Comparison of ENCODE assay signal across 9 cellular contexts in the genomic region with DNA sequence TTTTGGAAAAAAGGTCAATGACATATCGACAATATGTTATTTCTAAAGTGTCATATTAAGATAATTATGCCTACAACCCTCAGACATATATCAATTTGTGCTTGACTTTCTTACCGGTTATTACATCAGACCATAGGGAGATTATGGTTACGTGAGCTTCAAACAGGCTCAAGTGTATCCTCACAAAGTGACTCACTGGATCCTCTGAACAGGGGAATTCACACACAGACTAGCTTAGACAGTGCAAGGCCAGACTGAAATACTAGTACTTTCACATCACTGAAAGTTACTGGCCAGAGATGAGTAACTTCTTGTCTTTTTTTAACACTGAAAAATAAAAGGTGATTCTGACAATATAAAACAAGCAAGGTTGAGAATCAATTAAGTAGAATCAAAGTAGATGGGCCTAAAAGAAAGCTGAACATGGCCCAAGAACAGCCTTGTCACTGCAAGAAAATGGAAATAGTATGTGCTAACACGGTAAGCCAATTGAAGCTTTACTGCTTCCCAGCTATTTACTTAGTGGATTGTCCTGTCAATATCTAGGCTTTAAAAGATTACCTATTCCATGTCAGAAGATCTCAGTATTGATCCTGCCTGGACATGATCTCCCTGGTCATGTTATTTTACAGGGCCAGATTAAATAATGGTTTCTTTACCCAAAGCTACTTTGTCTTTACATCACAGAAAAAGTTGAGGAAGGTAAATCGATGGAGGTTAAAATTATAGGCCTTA.
DNase-seq lines count a peak whose midpoint lies in the region; ATAC-seq and TF ChIP-seq lines count a peak whose summit lies in the region.
"Had no signal": no experiment of that assay in that cellular context is flagged by ENCODE, and none has a peak within 500 bp of the region (broad histone marks: within the 10 kb centered on the region; RNA-seq: fewer than 3 reads in every experiment).

No MANE protein-coding gene starts in this region.

- H3K27me3 Mint-ChIP-seq in T-helper 2 cell treated with Interferon-gamma antibody and Interleukin-4, amounts not matched to agents 5 μg/mL and 100 μg/mL, for 36 hours (ENCODE audit: low read depth), result no peaks in the 10 kb centered on the region
- H3K27me3 Mint-ChIP-seq in activated naive CD4-positive, alpha-beta T cell treated with anti-CD3 and anti-CD28 coated beads for 36 hours (ENCODE audit: low read depth), result no peaks in the 10 kb centered on the region

- intact Hi-C loops in left lung (cut with DNase I), result no loop called here
- intact Hi-C loops in activated naive CD4-positive, alpha-beta T cell treated with anti-CD3 and anti-CD28 coated beads for 36 hours (cut with micrococcal nuclease), result no loop called here

- H3K27me3 ChIP-seq in SJSA1 (replicated peaks), result no peaks in the 10 kb centered on the region
- no peaks in the 10 kb centered on the region for H3K27me3 ChIP-seq in left lung
- no peaks in the 10 kb centered on the region for H3K27me3 ChIP-seq in HAP-1 (ENCODE audit: low read depth)

- H3K27ac Mint-ChIP-seq in T-helper 2 cell treated with Interferon-gamma antibody and Interleukin-4, amounts not matched to agents 5 μg/mL and 100 μg/mL, for 36 hours, result no peak overlapping the region
- no peak overlapping the region for H3K27ac Mint-ChIP-seq in activated naive CD4-positive, alpha-beta T cell treated with anti-CD3 and anti-CD28 coated beads for 36 hours

- H3K36me3 ChIP-seq in SJSA1, result no peaks in the 10 kb centered on the region
- H3K36me3 ChIP-seq in left lung, result no peaks in the 10 kb centered on the region
- no peaks in the 10 kb centered on the region for H3K36me3 ChIP-seq in HAP-1 (replicated peaks)

- H3K4me1 ChIP-seq in SJSA1 (replicated peaks) (peaks cover 10% of the 10 kb centered on the region), left lung (no peaks in the 10 kb centered on the region), HAP-1 (peaks cover 7% of the 10 kb centered on the region)

- H3K4me3 Mint-ChIP-seq in T-helper 2 cell treated with Interferon-gamma antibody and Interleukin-4, amounts not matched to agents 5 μg/mL and 100 μg/mL, for 36 hours, result no peak overlapping the region
- H3K4me3 Mint-ChIP-seq in activated naive CD4-positive, alpha-beta T cell treated with anti-CD3 and anti-CD28 coated beads for 36 hours, result no peak overlapping the region
- H3K4me3 Mint-ChIP-seq: activated T-cell treated with anti-CD3 and anti-CD28 coated beads, Interleukin-2, amount 50 U/mL, for 4 hours had no signal

- DNase-seq in DMS53 treated with DMSO at 0.1 percent for 48 hours (lab: John Stamatoyannopoulos, UW; ENCODE audit: unreplicated experiment) (peak; percentile 40), HFF-Myc (ENCODE audit: extremely low read depth, low read depth) (peak; percentile 26), SJSA1 (ENCODE audit: low read depth in 1 of 2, low spot score in 2 of 2) (peak in 1 of 2 experiments; percentile 31), left lung (no peak), HAP-1 (ENCODE audit: low spot score in 2 of 2) (no peak)
- DNase-seq in T-helper 2 cell treated with Interferon-gamma antibody and Interleukin-4, amounts not matched to agents 5 μg/mL and 100 μg/mL, for 36 hours (ENCODE audit: low spot score), result no peak
- no peak for DNase-seq in activated naive CD4-positive, alpha-beta T cell treated with anti-CD3 and anti-CD28 coated beads for 36 hours
- DNase-seq in activated CD4-positive, alpha-beta T cell treated with anti-CD3 and anti-CD28 coated beads for 4 hours, result no peak
- DNase-seq: activated T-cell treated with anti-CD3 and anti-CD28 coated beads, Interleukin-2, amount 50 U/mL, for 4 hours had no signal

- peak overlapping the region; percentile 15 for H3K27ac ChIP-seq in SJSA1
- H3K27ac ChIP-seq in left lung, result no peak overlapping the region

- CTCF ChIA-PET in activated naive CD4-positive, alpha-beta T cell treated with anti-CD3 and anti-CD28 coated beads for 36 hours (lab: Charles Lee), result no interaction called here

- no peaks in the 10 kb centered on the region for H3K36me3 Mint-ChIP-seq in T-helper 2 cell treated with Interferon-gamma antibody and Interleukin-4, amounts not matched to agents 5 μg/mL and 100 μg/mL, for 36 hours (ENCODE audit: low read depth)
- H3K36me3 Mint-ChIP-seq in activated naive CD4-positive, alpha-beta T cell treated with anti-CD3 and anti-CD28 coated beads for 36 hours (ENCODE audit: low read depth), result no peaks in the 10 kb centered on the region

- no peak for TF ChIP-seq CTCF in HFF-Myc (IDR thresholded peaks at IDR 0.05; ENCODE audit: low read depth, low read length, missing control alignments)
- no peak for TF ChIP-seq CTCF in left lung (IDR thresholded peaks at IDR 0.05)

- no peaks in the 10 kb centered on the region for H3K9me3 Mint-ChIP-seq in T-helper 2 cell treated with Interferon-gamma antibody and Interleukin-4, amounts not matched to agents 5 μg/mL and 100 μg/mL, for 36 hours
- H3K9me3 Mint-ChIP-seq in activated naive CD4-positive, alpha-beta T cell treated with anti-CD3 and anti-CD28 coated beads for 36 hours, result peaks cover 2% of the 10 kb centered on the region
- H3K9me3 Mint-ChIP-seq: activated T-cell treated with anti-CD3 and anti-CD28 coated beads, Interleukin-2, amount 50 U/mL, for 4 hours had no signal

- no peaks in the 10 kb centered on the region for H3K4me1 Mint-ChIP-seq in T-helper 2 cell treated with Interferon-gamma antibody and Interleukin-4, amounts not matched to agents 5 μg/mL and 100 μg/mL, for 36 hours (ENCODE audit: low read depth)
- H3K4me1 Mint-ChIP-seq in activated naive CD4-positive, alpha-beta T cell treated with anti-CD3 and anti-CD28 coated beads for 36 hours (ENCODE audit: low read depth), result no peaks in the 10 kb centered on the region

- in situ Hi-C loops in HAP-1 (cut with MboI; ENCODE audit: low sequenced_read_pairs), result no loop called here

- peak; percentile 50 for ATAC-seq in left lung

- H3K4me3 ChIP-seq in HFF-Myc (replicated peaks; ENCODE audit: low read depth, low read length) (no peak overlapping the region), SJSA1 (no peak overlapping the region), left lung (no peak overlapping the region), HAP-1 (no peak overlapping the region)

- H3K9me3 ChIP-seq in SJSA1 (replicated peaks), result no peaks in the 10 kb centered on the region
- H3K9me3 ChIP-seq in left lung, result no peaks in the 10 kb centered on the region
- no peaks in the 10 kb centered on the region for H3K9me3 ChIP-seq in HAP-1

Comparison
In these comparisons a context has a peak if more than half of its experiments do, and no peak if none do; other contexts are left out.
1. DNase-seq: peak in DMS53 treated with DMSO at 0.1 percent for 48 hours (single experiment) and HFF-Myc (single experiment); none in left lung (0 of 2), HAP-1 (0 of 2), T-helper 2 cell treated with Interferon-gamma antibody and Interleukin-4, amounts not matched to agents 5 μg/mL and 100 μg/mL, for 36 hours (single experiment), activated naive CD4-positive, alpha-beta T cell treated with anti-CD3 and anti-CD28 coated beads for 36 hours (single experiment) and activated CD4-positive, alpha-beta T cell treated with anti-CD3 and anti-CD28 coated beads for 4 hours (0 of 2).